ENCODE assay signal across 30 cellular contexts in the genomic region with DNA sequence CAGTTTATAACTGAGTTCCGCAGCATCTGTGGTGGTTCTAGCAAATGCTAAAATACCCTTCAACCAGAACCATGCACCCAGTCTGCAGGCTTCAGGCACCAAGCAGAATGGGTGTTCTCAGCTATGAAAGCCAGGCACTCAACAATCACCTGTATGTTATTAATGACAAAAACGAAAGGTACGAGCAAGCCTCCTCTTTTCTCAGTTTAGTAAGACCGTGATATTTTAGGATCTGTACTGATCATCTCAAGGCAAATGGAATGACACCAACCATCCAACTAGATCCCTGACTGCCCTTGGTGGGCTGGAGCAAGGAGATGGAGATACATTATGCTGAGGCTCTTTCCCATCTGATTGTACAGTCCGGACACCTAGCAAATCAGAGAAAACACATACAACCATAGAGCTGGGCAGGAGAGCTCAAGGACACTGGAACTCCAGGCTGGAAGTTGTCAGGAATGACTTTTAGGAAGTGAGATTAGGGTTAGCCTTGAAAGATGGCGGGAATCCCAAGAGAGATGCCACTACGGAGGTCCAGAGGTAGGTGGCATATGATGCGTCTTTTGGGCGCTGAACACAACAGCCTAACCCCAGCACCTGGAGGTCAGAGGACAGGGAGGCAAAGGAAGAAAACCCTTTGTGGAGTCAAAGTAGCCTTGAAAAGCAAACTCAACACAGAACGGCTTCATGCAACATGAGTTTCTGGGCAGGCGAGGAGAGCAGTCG. TPM values are rescaled to one million over a fixed set of nuclear protein-coding genes. Genes with fewer than 3 reads are reported as not detected.
DNase-seq lines count a peak whose midpoint lies in the region; ATAC-seq and TF ChIP-seq lines count a peak whose summit lies in the region.
"Had no signal": no experiment of that assay in that cellular context is flagged by ENCODE, and none has a peak within 500 bp of the region (broad histone marks: within the 10 kb centered on the region; RNA-seq: fewer than 3 reads in every experiment).

No MANE protein-coding gene starts in this region.

- H3K36me3 ChIP-seq in IMR-90 (ENCODE audit: control insufficient read depth, insufficient read depth, low read length): peaks cover 15% of the 10 kb centered on the region
- H3K36me3 ChIP-seq in body of pancreas (replicated peaks in 1 of 2; ENCODE audit: insufficient read depth in 1 of 2, low read depth in 2 of 2): no peaks in the 10 kb centered on the region
- peaks cover 0 to 7% (median 0%) of the 10 kb centered on the region in 4 donors for H3K36me3 ChIP-seq in liver (ENCODE audit: control insufficient read depth in 4 of 4, insufficient read depth in 3 of 4, low read depth in 1 of 4, low read length in 3 of 4)
- peaks cover 8% of the 10 kb centered on the region for H3K36me3 ChIP-seq in endodermal cell (ENCODE audit: control insufficient read depth, insufficient read depth, low read length)
- H3K36me3 ChIP-seq: neural progenitor cell had no signal

- no peak overlapping the region for H3K56ac ChIP-seq in IMR-90 (ENCODE audit: extremely low read depth, insufficient read depth, low read length)

- H3K4ac ChIP-seq in IMR-90 (ENCODE audit: low read depth, low read length): peak overlapping the region; percentile 29; the same call in 1 of the 2 replicates

- POLR2A ChIA-PET in IMR-90 (lab: Charles Lee; ENCODE audit: unreplicated experiment): no interaction called here

- H2AK9ac ChIP-seq in IMR-90 (replicated peaks; ENCODE audit: low read depth, low read length, poor library complexity): no peak overlapping the region

- H3K18ac ChIP-seq in IMR-90 (ENCODE audit: low read depth, low read length): peak overlapping the region; percentile 87

- peak overlapping the region; percentile 2; the same call in 1 of the 2 replicates for H2BK20ac ChIP-seq in IMR-90 (ENCODE audit: low read depth, low read length)

- intact Hi-C loops in IMR-90 (cut with micrococcal nuclease): no loop called here
- intact Hi-C loops in body of pancreas (cut with DNase I): no loop called here

- in situ Hi-C loops in IMR-90 (cut with MboI; ENCODE audit: low sequenced_read_pairs): loop anchor here (25.0 kb wide), 1 partner anchor 356 kb away; no protein-coding TSS in a partner anchor

- no peaks in the 10 kb centered on the region for H3K9me3 Mint-ChIP-seq in stimulated activated memory B cell treated with anti-CD40 and anti-IgM and Interleukin-4, amounts not matched to agents 10 μg/mL and 1 μg/mL and 100 μg/mL, for 72 hours
- no peaks in the 10 kb centered on the region for H3K9me3 Mint-ChIP-seq in endodermal cell
- H3K9me3 Mint-ChIP-seq: activated T-cell treated with anti-CD3 and anti-CD28 coated beads, Interleukin-2, amount 50 U/mL, for 24 hours; immature natural killer cell; neural progenitor cell had no signal

- peak overlapping the region; percentile 37; the same call in 1 of the 2 replicates for H3K4me2 ChIP-seq in IMR-90 (ENCODE audit: low read depth, low read length)
- H3K4me2 ChIP-seq: BLaER1, neural progenitor cell had no signal

- DNase-seq in IMR-90 (no peak), body of pancreas (no peak), endodermal cell (no peak), COLO829 (ENCODE audit: low spot score) (no peak)
- DNase-seq in stimulated activated CD4-positive, alpha-beta T cell treated with anti-CD3 and anti-CD28 coated beads, Interleukin-15, amount 100 ng/mL, for 24 hours: no peak
- DNase-seq: activated CD4-positive, alpha-beta T cell treated with anti-CD3 and anti-CD28 coated beads, Interleukin-2, amount 10 ng/mL, durations not matched to agents 24 days and 14 days; activated naive CD4-positive, alpha-beta T cell treated with Interleukin-2 at 50 U/mL for 16 hours; activated T-cell treated with anti-CD3 and anti-CD28 coated beads, Interleukin-2, amount 50 U/mL, for 24 hours; brain microvascular endothelial cell; COR-L47; DMS53; immature natural killer cell; left colon; NCI-H1436 treated with DMSO at 0.1 percent for 48 hours; NCI-H2107; NCI-H446; NCI-H82; right cardiac atrium; SJCRH30; stimulated activated CD8-positive, alpha-beta memory T cell treated with anti-CD3 and anti-CD28 coated beads, Interleukin-4, amount 100 ng/mL, for 48 hours; SW 1271; T-helper 9 cell; trophoblast cell had no signal

- H3K4me1 ChIP-seq in IMR-90 (ENCODE audit: control insufficient read depth, insufficient read depth, low read length) (peaks cover 8% of the 10 kb centered on the region), body of pancreas (peaks cover 22% of the 10 kb centered on the region), liver (ENCODE audit: control insufficient read depth in 4 of 4, insufficient read depth in 4 of 4, low read length in 3 of 4) (peaks cover 10 to 24% (median 20%) of the 10 kb centered on the region in 4 donors), endodermal cell (ENCODE audit: control insufficient read depth, insufficient read depth, low read length) (no peaks in the 10 kb centered on the region)
- H3K4me1 ChIP-seq: neural progenitor cell, parathyroid adenoma, SJCRH30 had no signal

- no peak overlapping the region for H3K4me3 Mint-ChIP-seq in stimulated activated memory B cell treated with anti-CD40 and anti-IgM and Interleukin-4, amounts not matched to agents 10 μg/mL and 1 μg/mL and 100 μg/mL, for 72 hours
- no peak overlapping the region for H3K4me3 Mint-ChIP-seq in endodermal cell
- H3K4me3 Mint-ChIP-seq: activated CD4-positive, alpha-beta T cell treated with anti-CD3 and anti-CD28 coated beads, Interleukin-2, amount 10 ng/mL, durations not matched to agents 24 days and 14 days; activated T-cell treated with anti-CD3 and anti-CD28 coated beads, Interleukin-2, amount 50 U/mL, for 24 hours; immature natural killer cell; neural progenitor cell had no signal

- H3K27me3 ChIP-seq in IMR-90 (ENCODE audit: control insufficient read depth, insufficient read depth, low read length) (no peaks in the 10 kb centered on the region), body of pancreas (no peaks in the 10 kb centered on the region), liver (ENCODE audit: control insufficient read depth in 4 of 4, insufficient read depth in 4 of 4, low read length in 3 of 4) (no peaks in the 10 kb centered on the region), endodermal cell (ENCODE audit: control insufficient read depth, insufficient read depth, low read length, poor library complexity, severe bottlenecking) (no peaks in the 10 kb centered on the region)
- H3K27me3 ChIP-seq: BLaER1, brain microvascular endothelial cell, neural progenitor cell, SJCRH30 had no signal

- dilution Hi-C loops in IMR-90 (cut with HindIII; ENCODE audit: low sequenced_read_pairs, unreplicated experiment): no loop called here

- peak overlapping the region; percentile 68; the same call in 1 of the 2 replicates for H2AK5ac ChIP-seq in IMR-90 (ENCODE audit: low read depth, low read length)

- H3K9me3 ChIP-seq in IMR-90 (ENCODE audit: control insufficient read depth, insufficient read depth, low read length) (no peaks in the 10 kb centered on the region), body of pancreas (no peaks in the 10 kb centered on the region), liver (ENCODE audit: control insufficient read depth in 4 of 4, low read length in 3 of 4) (no peaks in the 10 kb centered on the region), endodermal cell (ENCODE audit: control insufficient read depth, low read length) (no peaks in the 10 kb centered on the region)
- H3K9me3 ChIP-seq: BLaER1, HAP-1, SJCRH30 had no signal

- peaks cover 3 to 39% of the 10 kb centered on the region in 2 experiments; a peak in 3 of 4 replicates for H3K79me1 ChIP-seq in IMR-90 (ENCODE audit: low read depth in 1 of 2, low read length in 2 of 2)

- H3K27ac ChIP-seq in IMR-90 (ENCODE audit: insufficient read depth, low read length) (peak overlapping the region; percentile 83; the same call in 1 of the 2 replicates), body of pancreas (peak overlapping the region; percentile 17 to 53 (median 22)), liver (ENCODE audit: low read depth in 1 of 2, low read length in 2 of 2) (peak overlapping the region; percentile 88 to 98), endodermal cell (ENCODE audit: low read depth, low read length) (no peak overlapping the region)
- H3K27ac ChIP-seq: BLaER1, brain microvascular endothelial cell, neural progenitor cell, parathyroid adenoma, SJCRH30 had no signal

- H4K91ac ChIP-seq in IMR-90 (ENCODE audit: insufficient read depth, low read depth, low read length): peak overlapping the region; percentile 38

- H3K36me3 Mint-ChIP-seq in stimulated activated memory B cell treated with anti-CD40 and anti-IgM and Interleukin-4, amounts not matched to agents 10 μg/mL and 1 μg/mL and 100 μg/mL, for 72 hours: peaks cover 57% of the 10 kb centered on the region
- peaks cover 14% of the 10 kb centered on the region for H3K36me3 Mint-ChIP-seq in endodermal cell (ENCODE audit: low read depth)

- H3K23ac ChIP-seq in IMR-90 (ENCODE audit: low read depth, low read length): no peak overlapping the region

- CTCF ChIA-PET in IMR-90 (lab: Yijun Ruan, JAX): interaction anchor here (1.1 kb wide), 1 partner anchor 13 kb away, joined by 3 read pairs; no protein-coding TSS in a partner anchor

- H3K4me1 Mint-ChIP-seq in stimulated activated memory B cell treated with anti-CD40 and anti-IgM and Interleukin-4, amounts not matched to agents 10 μg/mL and 1 μg/mL and 100 μg/mL, for 72 hours: peaks cover 53% of the 10 kb centered on the region
- no peaks in the 10 kb centered on the region for H3K4me1 Mint-ChIP-seq in endodermal cell

- peaks cover 4% of the 10 kb centered on the region for H3K9me1 ChIP-seq in IMR-90 (ENCODE audit: insufficient read depth, low read length)

- WGBS in IMR-90 (ENCODE audit: extremely low coverage in 2 of 2, insufficient read length in 1 of 2), 2 experiments: 92% methylated on average over 6 of the region's 12 CpGs; no CpG with 5 or more reads in 1 of the 2 experiments
- 84 to 92% methylated on average over 12 of the region's 12 CpGs for WGBS in body of pancreas, 2 donors
- 73% methylated on average over 12 of the region's 12 CpGs for WGBS in liver
- 96 to 97% methylated on average over 11 to 12 of the region's 12 CpGs for WGBS in endodermal cell (ENCODE audit: insufficient coverage in 1 of 2, insufficient read length in 1 of 2), 2 experiments

- peak overlapping the region; percentile 11; the same call in 1 of the 2 replicates for H2BK120ac ChIP-seq in IMR-90 (ENCODE audit: low read depth, low read length)

- peak overlapping the region; percentile 57 to 65; a peak in 3 of 4 replicates for H4K8ac ChIP-seq in IMR-90 (ENCODE audit: low read depth in 2 of 2, low read length in 2 of 2)

- no TSS peak for BruUV-seq in IMR-90 (replicated peaks; lab: Mats Ljungman, UMichigan)

- no peak overlapping the region for H3K14ac ChIP-seq in IMR-90 (replicated peaks; ENCODE audit: low read depth, low read length)

- H3K4me3 ChIP-seq in IMR-90 (ENCODE audit: insufficient read depth, low read depth, low read length) (no peak overlapping the region), body of pancreas (no peak overlapping the region), liver (ENCODE audit: low read depth in 1 of 3, low read length in 3 of 3) (no peak overlapping the region), endodermal cell (ENCODE audit: low read length) (no peak overlapping the region)
- H3K4me3 ChIP-seq: BLaER1, HAP-1, neural progenitor cell, SJCRH30 had no signal

- H2BK15ac ChIP-seq in IMR-90 (ENCODE audit: low read depth, low read length): peak overlapping the region; percentile 1; the same call in 1 of the 3 replicates

- H2AFZ ChIP-seq in IMR-90 (replicated peaks; ENCODE audit: low read length, poor library complexity): no peak overlapping the region
- H2AFZ ChIP-seq: neural progenitor cell, parathyroid adenoma had no signal

- H2BK5ac ChIP-seq in IMR-90 (ENCODE audit: low read depth, low read length, poor library complexity, severe bottlenecking): peak overlapping the region; percentile 75

- H4K5ac ChIP-seq in IMR-90 (ENCODE audit: low read depth, low read length): peak overlapping the region; percentile 84

- ATAC-seq in IMR-90 (ENCODE audit: low read depth) (no peak; the same call in 1 of the 2 replicates), body of pancreas (no peak), GM18868 (IDR thresholded peaks at IDR 0.05; ENCODE audit: unreplicated experiment) (no peak)
- ATAC-seq in stimulated activated memory B cell treated with anti-CD40 and anti-IgM and Interleukin-4, amounts not matched to agents 10 μg/mL and 1 μg/mL and 100 μg/mL, for 72 hours: no peak
- ATAC-seq: left colon, right cardiac atrium had no signal

- H3K27ac Mint-ChIP-seq in stimulated activated memory B cell treated with anti-CD40 and anti-IgM and Interleukin-4, amounts not matched to agents 10 μg/mL and 1 μg/mL and 100 μg/mL, for 72 hours: peak overlapping the region; percentile 62
- no peak overlapping the region for H3K27ac Mint-ChIP-seq in endodermal cell
- H3K27ac Mint-ChIP-seq: activated CD4-positive, alpha-beta T cell treated with anti-CD3 and anti-CD28 coated beads, Interleukin-2, amount 10 ng/mL, durations not matched to agents 24 days and 14 days; neural progenitor cell had no signal

- TF ChIP-seq CTCF in IMR-90 (conservative IDR thresholded peaks at IDR 0.05; ENCODE audit: low read depth, low read length) (no peak), body of pancreas (IDR thresholded peaks at IDR 0.05) (no peak), liver (IDR thresholded peaks at IDR 0.05; ENCODE audit: low read depth, low read length, missing input control) (no peak), endodermal cell (conservative IDR thresholded peaks at IDR 0.05) (no peak)

- H3K27me3 Mint-ChIP-seq in stimulated activated memory B cell treated with anti-CD40 and anti-IgM and Interleukin-4, amounts not matched to agents 10 μg/mL and 1 μg/mL and 100 μg/mL, for 72 hours: no peaks in the 10 kb centered on the region
- H3K27me3 Mint-ChIP-seq in endodermal cell (ENCODE audit: insufficient read depth): no peaks in the 10 kb centered on the region
- H3K27me3 Mint-ChIP-seq: activated CD4-positive, alpha-beta T cell treated with anti-CD3 and anti-CD28 coated beads, Interleukin-2, amount 10 ng/mL, durations not matched to agents 24 days and 14 days; activated T-cell treated with anti-CD3 and anti-CD28 coated beads, Interleukin-2, amount 50 U/mL, for 24 hours had no signal

- no peak overlapping the region for H3K9ac ChIP-seq in IMR-90 (ENCODE audit: low read depth, low read length)
- H3K9ac ChIP-seq in liver (ENCODE audit: low read depth in 1 of 2, low read length in 2 of 2): peak overlapping the region in 1 of 2 donors; percentile 81
- no peak overlapping the region for H3K9ac ChIP-seq in endodermal cell (ENCODE audit: extremely low read depth, low read length, poor library complexity, severe bottlenecking)
- H3K9ac ChIP-seq: BLaER1, neural progenitor cell, parathyroid adenoma had no signal

- TF ChIP-seq RAD21 in IMR-90 (IDR thresholded peaks at IDR 0.05; ENCODE audit: low read length) (no peak), liver (IDR thresholded peaks at IDR 0.05) (peak in 1 of 2 donors; percentile 3)

- TF ChIP-seq POLR2A in IMR-90 (IDR thresholded peaks at IDR 0.05; ENCODE audit: low read depth, low read length) (no peak), body of pancreas (IDR thresholded peaks at IDR 0.05) (no peak)

- no peaks in the 10 kb centered on the region for H4K20me1 ChIP-seq in IMR-90 (ENCODE audit: insufficient read depth, low read length)

RNA-seq across cellular contexts. Expression of a gene that starts 33.4 kb away (rescaled TPM):
- total RNA-seq in IMR-90 (2012; rRNA removed) (10.2 and 11.1 TPM in 2 replicates), body of pancreas (10 to 100 TPM; 12.2 TPM), liver (10 to 100 TPM; 10.6 to 48.4 TPM), endodermal cell (10 to 100 TPM; 12.3 to 13.7 TPM)
- polyA plus RNA-seq in IMR-90 (2012; rRNA removed) (13.5 and 14.4 TPM in 2 replicates), liver (10 to 100 TPM in 1 of 2 donors, 1 to 10 TPM in 1; 9.1 to 18.9 TPM)
- 9.3 and 13.1 TPM in 2 replicates for polyA plus RNA-seq in IMR-90 (2012; cell fraction: cytosol; rRNA removed)
- polyA plus RNA-seq in IMR-90 (2012; cell fraction: nucleus; rRNA removed; ENCODE audit: low replicate concordance): 22.1 and 35.5 TPM in 2 replicates
- polyA plus RNA-seq in endodermal cell (2013, experiment 1 of 2): 12.2 TPM
- polyA plus RNA-seq in endodermal cell (2013, experiment 2 of 2): 10.7 TPM
